Comparison of ENCODE assay signal across 19 cellular contexts in the genomic region with DNA sequence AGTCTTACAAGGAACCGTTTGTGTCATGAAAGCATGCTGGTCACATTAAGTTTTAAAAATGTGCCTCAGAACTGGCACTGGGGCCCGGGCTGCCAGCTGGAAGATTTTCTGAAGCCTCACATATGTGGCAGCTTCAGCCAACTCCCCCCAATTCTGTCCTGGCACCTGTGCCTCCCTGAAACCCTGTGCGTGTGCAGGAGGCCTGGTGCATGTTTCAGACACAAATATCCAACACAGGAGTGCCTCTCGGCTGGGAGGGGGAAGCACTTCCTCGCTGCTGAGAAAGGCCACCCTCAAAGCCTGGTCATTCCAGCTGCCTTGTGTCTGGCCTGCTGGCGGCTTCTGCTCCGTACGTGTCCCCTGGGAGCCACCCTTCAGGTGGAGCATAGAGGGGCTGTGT.
"Had no signal": no experiment of that assay in that cellular context is flagged by ENCODE, and none has a peak within 500 bp of the region (broad histone marks: within the 10 kb centered on the region; RNA-seq: fewer than 3 reads in every experiment).

No MANE protein-coding gene starts in this region.

- H3K9me3 ChIP-seq: gastrocnemius medialis, prostate gland, right atrium auricular region, stomach, thyroid gland had no signal

- H3K4me3 Mint-ChIP-seq: naive thymus-derived CD4-positive, alpha-beta T cell; neural crest cell; stimulated activated effector memory CD8-positive, alpha-beta T cell treated with anti-CD3 and anti-CD28 coated beads, Interleukin-12 subunit alpha, Interleukin-12 subunit beta, amount 100 ng/mL, for 72 hours had no signal

- H3K27ac ChIP-seq: gastrocnemius medialis, parathyroid adenoma, prostate gland, right atrium auricular region, stomach, thyroid gland had no signal

- H3K4me3 ChIP-seq: dorsolateral prefrontal cortex, gastrocnemius medialis, prostate gland, right atrium auricular region, stomach, thyroid gland had no signal

- H3K4me1 Mint-ChIP-seq: stimulated activated effector memory CD8-positive, alpha-beta T cell treated with anti-CD3 and anti-CD28 coated beads, Interleukin-12 subunit alpha, Interleukin-12 subunit beta, amount 100 ng/mL, for 72 hours had no signal

- H3K4me1 ChIP-seq: parathyroid adenoma, prostate gland, right atrium auricular region, stomach had no signal

- DNase-seq: effector CD4-positive, alpha-beta T cell; gastrocnemius medialis; head of caudate nucleus; kidney; mesendoderm; midbrain; naive thymus-derived CD4-positive, alpha-beta T cell; stimulated activated CD4-positive, alpha-beta T cell treated with anti-CD3 and anti-CD28 coated beads, Interleukin-2, amount 100 ng/mL, for 24 hours; stimulated activated CD4-positive, alpha-beta T cell treated with anti-CD3 and anti-CD28 coated beads, Interleukin-4, amount 100 ng/mL, for 24 hours; stimulated activated naive CD4-positive, alpha-beta T cell treated with Interleukin-2 at 50 U/mL for 16 hours; stomach; thyroid gland; trophoblast cell had no signal

- H3K27me3 ChIP-seq: dorsolateral prefrontal cortex, gastrocnemius medialis, right atrium auricular region, stomach, thyroid gland had no signal

- H3K36me3 ChIP-seq: gastrocnemius medialis, prostate gland, right atrium auricular region, thyroid gland had no signal

- H3K27ac Mint-ChIP-seq: naive thymus-derived CD4-positive, alpha-beta T cell; stimulated activated effector memory CD8-positive, alpha-beta T cell treated with anti-CD3 and anti-CD28 coated beads, Interleukin-12 subunit alpha, Interleukin-12 subunit beta, amount 100 ng/mL, for 72 hours had no signal

- H3K9me3 Mint-ChIP-seq: naive thymus-derived CD4-positive, alpha-beta T cell; neural crest cell; stimulated activated effector memory CD8-positive, alpha-beta T cell treated with anti-CD3 and anti-CD28 coated beads, Interleukin-12 subunit alpha, Interleukin-12 subunit beta, amount 100 ng/mL, for 72 hours had no signal
